Comparison of ENCODE assay signal across 8 cellular contexts in genomic region chr15:55434989-55435825, GRCh38. TPM values are rescaled to one million over a fixed set of nuclear protein-coding genes. Genes with fewer than 3 reads are reported as not detected.
DNase-seq lines count a peak whose midpoint lies in the region; ATAC-seq and TF ChIP-seq lines count a peak whose summit lies in the region.

No MANE protein-coding gene starts in this region.

- H3K4me1 ChIP-seq in GM23338 (ENCODE audit: insufficient read depth) (no peaks in the 10 kb centered on the region), stomach (no peaks in the 10 kb centered on the region)

- 31 to 37% (median 34%) methylated on average over 6 of the region's 6 CpGs for WGBS in stomach, 5 donors

- peak; percentile 46 to 48 for ATAC-seq in activated CD4-positive, CD25-positive, alpha-beta regulatory T cell treated with anti-CD3 and anti-CD28 coated beads, Interleukin-2, amount 50 U/mL, for 24 hours
- ATAC-seq in GM23338, result peak; percentile 88

- no peak overlapping the region for H3K4me3 Mint-ChIP-seq in GM23338

- H2AFZ ChIP-seq in GM23338, result no peak overlapping the region

- H3K4me1 Mint-ChIP-seq in GM23338, result peaks cover 3% of the 10 kb centered on the region; the same call in 1 of the 3 replicates

- H3K27me3 Mint-ChIP-seq in GM23338 (ENCODE audit: insufficient read depth, low read depth, poor library complexity), result peaks cover 5% of the 10 kb centered on the region

- no peaks in the 10 kb centered on the region for H3K9me2 ChIP-seq in GM23338 (ENCODE audit: insufficient read depth)

- no peak for TF ChIP-seq EP300 in stomach (IDR thresholded peaks at IDR 0.05)

- H3K36me3 Mint-ChIP-seq in GM23338 (ENCODE audit: low read depth), result peaks cover 3% of the 10 kb centered on the region; the same call in 1 of the 3 replicates

- no peaks in the 10 kb centered on the region for H3K9me3 ChIP-seq in stomach

- H4K20me1 ChIP-seq in GM23338 (replicated peaks; ENCODE audit: insufficient read depth), result no peaks in the 10 kb centered on the region

- DNase-seq in activated CD4-positive, CD25-positive, alpha-beta regulatory T cell treated with anti-CD3 and anti-CD28 coated beads, Interleukin-2, amount 50 U/mL, for 72 hours, result no peak
- DNase-seq in GM23338 (ENCODE audit: low spot score) (peak; percentile 86), NCI-H226 (peak; percentile 33), astrocyte of the hippocampus (ENCODE audit: low read depth, low spot score) (peak; percentile 71), iPS-NIHi11 (ENCODE audit: low spot score) (peak; percentile 45), stomach (no peak)
- DNase-seq in stimulated activated CD4-positive, alpha-beta T cell treated with anti-CD3 and anti-CD28 coated beads, Interleukin-15, amount 100 ng/mL, for 24 hours, result no peak

- H3K4me3 ChIP-seq in GM23338 (no peak overlapping the region), stomach (no peak overlapping the region)

- no peak overlapping the region for H3K4me2 ChIP-seq in GM23338

- H3K27me3 ChIP-seq in GM23338 (ENCODE audit: insufficient read depth) (no peaks in the 10 kb centered on the region), stomach (no peaks in the 10 kb centered on the region)

- no peak overlapping the region for H3K27ac Mint-ChIP-seq in GM23338

- no peaks in the 10 kb centered on the region for H3F3A ChIP-seq in GM23338 (replicated peaks; ENCODE audit: low read depth)

- H3K27ac ChIP-seq in GM23338 (ENCODE audit: low read depth) (no peak overlapping the region), stomach (no peak overlapping the region)

- H3K36me3 ChIP-seq in GM23338 (ENCODE audit: insufficient read depth) (no peaks in the 10 kb centered on the region), stomach (no peaks in the 10 kb centered on the region)

- no peak for TF ChIP-seq POLR2A in stomach (IDR thresholded peaks at IDR 0.05)

- peaks cover 4% of the 10 kb centered on the region; the same call in 2 of the 3 replicates for H3K9me3 Mint-ChIP-seq in GM23338

- no peaks in the 10 kb centered on the region for H3K79me2 ChIP-seq in GM23338 (replicated peaks; ENCODE audit: insufficient read depth)

- intact Hi-C loops in stomach (cut with DNase I; ENCODE audit: low total_unique reads), result loop anchor here (10.0 kb wide), 1 partner anchor 210 kb away; no protein-coding TSS in a partner anchor

- TF ChIP-seq CTCF in GM23338 (conservative IDR thresholded peaks at IDR 0.05; ENCODE audit: low read depth in 2 of 2) (peak; percentile 71 to 77), stomach (IDR thresholded peaks at IDR 0.05) (peak in 5 of 7 experiments; percentile 20 to 52 (median 41))

TF ChIP-seq in GM23338, 12 proteins besides CTCF, POLR2A, EP300 and RAD21 (continues in another document):
- TF ChIP-seq CREB1 (CRISPR knock-in tag; IDR thresholded peaks at IDR 0.05; ENCODE audit: low read depth), result no peak
- no peak for TF ChIP-seq JUNB (IDR thresholded peaks at IDR 0.05; ENCODE audit: unreplicated experiment)
- TF ChIP-seq ZNF462 (CRISPR knock-in tag; IDR thresholded peaks at IDR 0.05), result no peak
- no peak for TF ChIP-seq ZNF114 (CRISPR knock-in tag; IDR thresholded peaks at IDR 0.05)
- no peak for TF ChIP-seq STAT1 (IDR thresholded peaks at IDR 0.05; ENCODE audit: unreplicated experiment)
- TF ChIP-seq EZH2phosphoT487 (IDR thresholded peaks at IDR 0.05; ENCODE audit: unreplicated experiment), result no peak
- TF ChIP-seq POLR2AphosphoS5 (IDR thresholded peaks at IDR 0.05; ENCODE audit: low read depth), result no peak
- no peak for TF ChIP-seq ZNF331 (CRISPR knock-in tag; IDR thresholded peaks at IDR 0.05; ENCODE audit: low read depth)
- no peak for TF ChIP-seq NANOG (IDR thresholded peaks at IDR 0.05; ENCODE audit: borderline replicate concordance)
- TF ChIP-seq REST (IDR thresholded peaks at IDR 0.05; ENCODE audit: unreplicated experiment), result no peak

RNA-seq across cellular contexts. Expression of gene PIERCE2, which starts 26.9 kb away (rescaled TPM):
- total RNA-seq in GM23338 (2014; rRNA removed; shearing (Covaris generic)), result 3.8 TPM in 1 of 2 replicates, not detected in the other
- polyA plus RNA-seq in GM23338 (2016; fragmentation: Nextera tagmentation; extraction: Ambion mirVana), result 2.6 and 3.1 TPM in 2 replicates
- 1 to 10 TPM in 3 of 5 donors, not detected in 2; 1.1 to 3.6 (median 2.8) TPM for total RNA-seq in stomach
- polyA plus RNA-seq in stomach, result 10 to 100 TPM in 2 of 3 donors, 1 to 10 TPM in 1; 7.4 to 15.2 (median 12.2) TPM

RNA-seq across cellular contexts. Expression of gene CCPG1, which starts 27.0 kb away (rescaled TPM):
- total RNA-seq in GM23338 (2014; rRNA removed; shearing (Covaris generic)), result 8.6 and 11.1 TPM in 2 replicates
- 7.5 and 7.7 TPM in 2 replicates for polyA plus RNA-seq in GM23338 (2016; fragmentation: Nextera tagmentation; extraction: Ambion mirVana)
- total RNA-seq in stomach, result 100 to 1,000 TPM in 1 of 5 donors, 10 to 100 TPM in 4; 15.9 to 119 (median 54.6) TPM
- 10 to 100 TPM; 15.1 to 17.3 (median 17.1) TPM for polyA plus RNA-seq in stomach

Comparison
In these comparisons a context has a peak if more than half of its experiments do, and no peak if none do; other contexts are left out.
1. DNase-seq: peak in GM23338 (single experiment), NCI-H226 (single experiment), astrocyte of the hippocampus (single experiment) and iPS-NIHi11 (single experiment); none in activated CD4-positive, CD25-positive, alpha-beta regulatory T cell treated with anti-CD3 and anti-CD28 coated beads, Interleukin-2, amount 50 U/mL, for 72 hours (single experiment), stomach (single experiment) and stimulated activated CD4-positive, alpha-beta T cell treated with anti-CD3 and anti-CD28 coated beads, Interleukin-15, amount 100 ng/mL, for 24 hours (single experiment).